In genomic region chr1:158149175-158149574, GRCh38 we compare ENCODE assay signal across 8 cellular contexts. TPM values are rescaled to one million over a fixed set of nuclear protein-coding genes. Genes with fewer than 3 reads are reported as not detected.
DNase-seq lines count a peak whose midpoint lies in the region; ATAC-seq and TF ChIP-seq lines count a peak whose summit lies in the region.

No MANE protein-coding gene starts in this region.

- intact Hi-C loops in CD4-positive, alpha-beta memory T cell (cut with micrococcal nuclease) = no loop called here
- intact Hi-C loops in Panc1 (cut with micrococcal nuclease; ENCODE audit: unreplicated experiment) = no loop called here

- peaks cover 16% of the 10 kb centered on the region for H3K4me1 ChIP-seq in CD4-positive, alpha-beta memory T cell (ENCODE audit: insufficient read depth, low read length)
- no peaks in the 10 kb centered on the region for H3K4me1 ChIP-seq in Panc1 (ENCODE audit: control insufficient read depth, insufficient read depth, low read length)
- H3K4me1 ChIP-seq in endodermal cell (ENCODE audit: control insufficient read depth, insufficient read depth, low read length) = peaks cover 2% of the 10 kb centered on the region
- H3K4me1 ChIP-seq in neutrophil (ENCODE audit: control insufficient read depth in 1 of 2, insufficient read depth in 1 of 2, low read depth in 1 of 2, low read length in 1 of 2) = peaks cover 42 to 45% of the 10 kb centered on the region in 2 experiments

- H3K27me3 Mint-ChIP-seq in CD4-positive, alpha-beta memory T cell = peaks cover 0 to 3% of the 10 kb centered on the region in 2 donors
- peaks cover 64% of the 10 kb centered on the region for H3K27me3 Mint-ChIP-seq in endodermal cell (ENCODE audit: insufficient read depth)

- no TSS peak for BruUV-seq in Panc1 (replicated peaks; lab: Mats Ljungman, UMichigan)

- peaks cover 0 to 4% of the 10 kb centered on the region in 2 donors for H3K36me3 Mint-ChIP-seq in CD4-positive, alpha-beta memory T cell
- no peaks in the 10 kb centered on the region for H3K36me3 Mint-ChIP-seq in endodermal cell (ENCODE audit: low read depth)

- DNase-seq in CD4-positive, alpha-beta memory T cell = no peak
- no peak for DNase-seq in Panc1 (ENCODE audit: low read depth, low spot score)
- no peak for DNase-seq in endodermal cell
- no peak for DNase-seq in GM10248 (ENCODE audit: extremely low spot score)
- DNase-seq in GM10266 (ENCODE audit: extremely low spot score) = no peak

- peak overlapping the region; percentile 45 to 81 for H3K4me3 ChIP-seq in CD4-positive, alpha-beta memory T cell (ENCODE audit: low read length in 2 of 2)
- H3K4me3 ChIP-seq in Panc1 (ENCODE audit: low read depth in 2 of 2, low read length in 2 of 2) (peak overlapping the region; percentile 29 to 31), endodermal cell (ENCODE audit: low read length) (peak overlapping the region; percentile 79), neutrophil (ENCODE audit: low read depth in 1 of 2, low read length in 1 of 2) (peak overlapping the region; percentile 63 to 77)

- CTCF ChIA-PET in CD4-positive, alpha-beta memory T cell (lab: Charles Lee; ENCODE audit: partially characterized antibody) = interaction anchor here (0.6 to 1.1 kb wide), 2 partner anchors 24 kb away, joined by 3 read pairs; no protein-coding TSS in a partner anchor
- CTCF ChIA-PET in Panc1 (lab: Charles Lee) (no interaction called here), GM10248 (lab: Yijun Ruan, JAX) (interaction anchor here (1.2 to 1.3 kb wide), 2 partner anchors 8 to 62 kb away, joined by 4 read pairs; no protein-coding TSS in a partner anchor)

- H3K4me3 Mint-ChIP-seq in CD4-positive, alpha-beta memory T cell = peak overlapping the region; percentile 93 to 99 (median 97)
- peak overlapping the region; percentile 60 for H3K4me3 Mint-ChIP-seq in endodermal cell

- H3K27ac Mint-ChIP-seq in CD4-positive, alpha-beta memory T cell = peak overlapping the region; percentile 9 to 98 (median 96)
- H3K27ac Mint-ChIP-seq in endodermal cell = no peak overlapping the region

- 71 to 81% methylated on average over 4 to 8 of the region's 8 CpGs for WGBS in endodermal cell (ENCODE audit: insufficient coverage in 1 of 2, insufficient read length in 1 of 2), 2 experiments

- ATAC-seq in Panc1 (no peak), HG03025 (IDR thresholded peaks at IDR 0.05; ENCODE audit: low FRiP score, unreplicated experiment) (no peak), HG02973 (IDR thresholded peaks at IDR 0.05; ENCODE audit: unreplicated experiment) (no peak)

- POLR2A ChIA-PET in CD4-positive, alpha-beta memory T cell (lab: Charles Lee; ENCODE audit: partially characterized antibody) = interaction anchor here (1.2 kb wide), 1 partner anchor 927 kb away, joined by 4 read pairs; the partner anchor contains the start of gene AIM2
- POLR2A ChIA-PET in Panc1 (lab: Charles Lee) = no interaction called here
- POLR2A ChIA-PET in GM10248 (lab: Yijun Ruan, JAX) = no interaction called here

- no peaks in the 10 kb centered on the region for H3K27me3 ChIP-seq in CD4-positive, alpha-beta memory T cell (ENCODE audit: insufficient read depth, low read length)
- H3K27me3 ChIP-seq in Panc1 (ENCODE audit: control insufficient read depth, insufficient read depth, low read length) = peaks cover 13% of the 10 kb centered on the region; the same call in 1 of the 2 replicates
- H3K27me3 ChIP-seq in endodermal cell (ENCODE audit: control insufficient read depth, insufficient read depth, low read length, poor library complexity, severe bottlenecking) = no peaks in the 10 kb centered on the region
- peaks cover 8% of the 10 kb centered on the region for H3K27me3 ChIP-seq in neutrophil

- H3K4me1 Mint-ChIP-seq in CD4-positive, alpha-beta memory T cell = peaks cover 24 to 35% (median 28%) of the 10 kb centered on the region in 4 donors
- no peaks in the 10 kb centered on the region for H3K4me1 Mint-ChIP-seq in endodermal cell

- in situ Hi-C loops in Panc1 (cut with HindIII; ENCODE audit: low pct_unique_long_range_greater_than_20kb, low sequenced_read_pairs) = no loop called here

- TF ChIP-seq CTCF in Panc1 (IDR thresholded peaks at IDR 0.05) (no peak), endodermal cell (conservative IDR thresholded peaks at IDR 0.05) (no peak), neutrophil (IDR thresholded peaks at IDR 0.05) (no peak), GM10248 (IDR thresholded peaks at IDR 0.05; ENCODE audit: control extremely low read depth, extremely low read depth, low read depth, missing control alignments) (no peak), GM10266 (IDR thresholded peaks at IDR 0.05; ENCODE audit: control insufficient read depth, insufficient read depth, low read depth, missing control alignments) (no peak)

- no peak overlapping the region for H3K27ac ChIP-seq in CD4-positive, alpha-beta memory T cell (ENCODE audit: low read depth, low read length)
- H3K27ac ChIP-seq in Panc1 (ENCODE audit: low read length) (peak overlapping the region; percentile 57; the same call in 1 of the 2 replicates), endodermal cell (ENCODE audit: low read depth, low read length) (no peak overlapping the region), neutrophil (peak overlapping the region; percentile 82)

- no peaks in the 10 kb centered on the region for H3K36me3 ChIP-seq in CD4-positive, alpha-beta memory T cell (ENCODE audit: insufficient read depth, low read length)
- H3K36me3 ChIP-seq in Panc1 (ENCODE audit: control insufficient read depth, insufficient read depth, low read length) (no peaks in the 10 kb centered on the region), endodermal cell (ENCODE audit: control insufficient read depth, insufficient read depth, low read length) (no peaks in the 10 kb centered on the region), neutrophil (no peaks in the 10 kb centered on the region)

- H3K9ac ChIP-seq in endodermal cell (ENCODE audit: extremely low read depth, low read length, poor library complexity, severe bottlenecking) = no peak overlapping the region

- H3K9me3 Mint-ChIP-seq in CD4-positive, alpha-beta memory T cell = no peaks in the 10 kb centered on the region
- H3K9me3 Mint-ChIP-seq in endodermal cell = peaks cover 4% of the 10 kb centered on the region

- H3K9me3 ChIP-seq in CD4-positive, alpha-beta memory T cell (ENCODE audit: control insufficient read depth in 1 of 2, low read length in 2 of 2) = no peaks in the 10 kb centered on the region
- H3K9me3 ChIP-seq in Panc1 (ENCODE audit: control insufficient read depth, insufficient read depth, low read depth, low read length) (no peaks in the 10 kb centered on the region), endodermal cell (ENCODE audit: control insufficient read depth, low read length) (peaks cover 6% of the 10 kb centered on the region), neutrophil (no peaks in the 10 kb centered on the region)

RNA-seq across cellular contexts. Expression of gene CD1D, which starts 31.5 kb away (rescaled TPM):
- not detected for total RNA-seq in CD4-positive, alpha-beta memory T cell
- under 1 TPM in 1 of 2 donors, not detected in 1; 0.08 TPM for polyA plus RNA-seq in CD4-positive, alpha-beta memory T cell
- not detected for total RNA-seq in Panc1 (2021; ENCODE audit: unreplicated experiment)
- polyA plus RNA-seq in Panc1 (2012; ENCODE audit: insufficient read length) = not detected
- 1 to 10 TPM; 1.7 TPM for total RNA-seq in endodermal cell
- 0.75 TPM for polyA plus RNA-seq in endodermal cell (2013, experiment 1 of 2)
- polyA plus RNA-seq in endodermal cell (2013, experiment 2 of 2) = 0.33 TPM

Comparison
In these comparisons a context has a peak if more than half of its experiments do, and no peak if none do; other contexts are left out.
1. H3K27ac ChIP-seq: peak in Panc1 (single experiment) and neutrophil (single experiment); none in CD4-positive, alpha-beta memory T cell (single experiment) and endodermal cell (single experiment).
2. Peak in every context shown above with its lines, with median percentiles within 50 percentile points of each other: H3K4me3 ChIP-seq.